Comparison of ENCODE assay signal across 21 cellular contexts in the genomic region with DNA sequence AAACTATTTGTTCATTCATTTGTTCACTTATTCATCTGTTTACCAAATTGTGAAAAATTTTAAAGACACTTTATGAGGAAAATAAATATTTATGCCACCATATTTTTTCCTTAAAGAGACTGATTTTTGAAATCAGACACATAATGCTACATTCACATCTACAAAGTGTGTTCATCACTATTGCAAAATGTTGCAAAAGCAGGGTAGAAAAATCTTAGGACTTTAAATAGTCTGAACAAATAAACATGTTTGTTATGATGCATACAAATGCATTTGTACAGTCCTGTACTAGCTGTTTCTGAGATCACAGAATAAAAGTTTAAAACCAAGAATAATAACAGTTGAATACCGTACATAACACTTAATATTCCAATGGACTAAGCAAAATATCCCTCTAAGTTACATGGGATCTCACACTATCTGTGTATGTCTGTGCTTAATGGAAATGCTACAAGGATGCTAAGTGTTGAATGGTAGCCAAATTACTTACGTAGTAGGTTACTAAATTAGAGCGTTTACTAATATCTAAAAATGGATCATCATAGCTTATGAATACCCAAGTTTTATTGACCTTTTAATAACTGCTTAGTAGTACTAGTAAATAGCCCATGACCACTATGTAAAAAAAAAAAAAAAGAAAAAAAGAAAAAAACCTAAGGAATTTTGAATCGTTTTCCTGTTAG. TPM values are rescaled to one million over a fixed set of nuclear protein-coding genes. Genes with fewer than 3 reads are reported as not detected.
DNase-seq lines count a peak whose midpoint lies in the region; ATAC-seq, FAIRE-seq and TF ChIP-seq lines count a peak whose summit lies in the region.
"Had no signal": no experiment of that assay in that cellular context is flagged by ENCODE, and none has a peak within 500 bp of the region (broad histone marks: within the 10 kb centered on the region; RNA-seq: fewer than 3 reads in every experiment).

No MANE protein-coding gene starts in this region.

- H3K27me3 ChIP-seq in H9 (ENCODE audit: insufficient read depth, low read length) = no peaks in the 10 kb centered on the region
- H3K27me3 ChIP-seq in GM12878 (replicated peaks in 1 of 2; ENCODE audit: control insufficient read depth in 2 of 2, insufficient read depth in 2 of 2, low read length in 1 of 2) = no peaks in the 10 kb centered on the region
- H3K27me3 ChIP-seq in osteoblast (ENCODE audit: insufficient read depth, low read length) = no peaks in the 10 kb centered on the region
- H3K27me3 ChIP-seq in spleen (replicated peaks in 1 of 7) = no peaks in the 10 kb centered on the region

- H3K23ac ChIP-seq in H9 (ENCODE audit: insufficient read length, low read depth, low read length) = no peak overlapping the region

- 0 out of 5 replicates have a peak overlapping the region, but pooled peaks of 1 of the 2 experiments have one; percentile 6 for H3K4me3 Mint-ChIP-seq in H9

- H4K5ac ChIP-seq in H9 (ENCODE audit: insufficient read length, low read depth, low read length) = no peak overlapping the region

- H3K79me2 ChIP-seq in H9 (ENCODE audit: insufficient read depth, low read length) (no peaks in the 10 kb centered on the region; the same call in 1 of the 2 replicates), GM12878 (ENCODE audit: control insufficient read depth, insufficient read depth, low read length) (peaks cover 49% of the 10 kb centered on the region), osteoblast (ENCODE audit: insufficient read depth, low read length) (peaks cover 80% of the 10 kb centered on the region)

- intact Hi-C loops in GM12878 (cut with micrococcal nuclease; ENCODE audit: unreplicated experiment) = no loop called here
- intact Hi-C loops in spleen (cut with DNase I; ENCODE audit: low total_unique reads) = no loop called here

- peaks cover 0 to 5% of the 10 kb centered on the region in 2 experiments; a peak in 1 of 4 replicates for H3K4me1 Mint-ChIP-seq in H9

- H3K9me3 Mint-ChIP-seq in H9 = no peaks in the 10 kb centered on the region

- H2BK120ac ChIP-seq in H9 (ENCODE audit: low read depth, low read length, poor library complexity, severe bottlenecking) = no peak overlapping the region

- H3K9ac ChIP-seq in H9 (ENCODE audit: extremely low read depth, insufficient read length, low read length) = peak overlapping the region; percentile 31
- no peak overlapping the region for H3K9ac ChIP-seq in GM12878 (ENCODE audit: control insufficient read depth, insufficient read depth, low read length)
- H3K9ac ChIP-seq: SK-N-SH had no signal

- CTCF ChIA-PET in GM12878 (lab: Yijun Ruan, JAX) = interaction anchor here (1.0 to 2.0 kb wide), 3 partner anchors 15 to 107 kb away, joined by 3 to 9 read pairs (median 6); no protein-coding TSS in a partner anchor

- H3K4me2 ChIP-seq in H9 (ENCODE audit: insufficient read depth, insufficient read length, low read length) (no peak overlapping the region), GM12878 (ENCODE audit: control insufficient read depth, insufficient read depth) (no peak overlapping the region), osteoblast (ENCODE audit: insufficient read depth, low read length) (no peak overlapping the region)
- H3K4me2 ChIP-seq: SK-N-SH had no signal

- RAD21 ChIA-PET in GM12878 (lab: Charles Lee; ENCODE audit: unreplicated experiment) = interaction anchor here (1.1 kb wide), 1 partner anchor 104 kb away, joined by 5 read pairs; no protein-coding TSS in a partner anchor

- peaks cover 0 to 7% of the 10 kb centered on the region in 2 experiments for H3K36me3 ChIP-seq in GM12878 (ENCODE audit: control insufficient read depth in 2 of 2, insufficient read depth in 2 of 2, low read length in 1 of 2)
- no peaks in the 10 kb centered on the region for H3K36me3 ChIP-seq in osteoblast (ENCODE audit: insufficient read depth, low read length)
- peaks cover 0 to 30% (median 14%) of the 10 kb centered on the region in 6 donors for H3K36me3 ChIP-seq in spleen

- H3K27me3 Mint-ChIP-seq in H9 (ENCODE audit: low read depth) = no peaks in the 10 kb centered on the region

- no peak overlapping the region for H2AFZ ChIP-seq in H9 (ENCODE audit: low read length)
- H2AFZ ChIP-seq in GM12878 (ENCODE audit: control insufficient read depth, low read depth, low read length) = no peak overlapping the region
- H2AFZ ChIP-seq in osteoblast (ENCODE audit: low read length) = no peak overlapping the region

- H2BK5ac ChIP-seq in H9 (ENCODE audit: insufficient read length, low read length) = no peak overlapping the region

- peak; percentile 40 for ATAC-seq in GM12878
- ATAC-seq in GM18520 (IDR thresholded peaks at IDR 0.05; ENCODE audit: unreplicated experiment) = no peak

- DNase-seq in AG10803 (ENCODE audit: low read depth) (peak; percentile 5), H9 (no peak), GM12878 (ENCODE audit: low read depth, low spot score) (no peak), osteoblast (ENCODE audit: insufficient read length, low spot score, missing footprints) (peak; percentile 21), GM19238 (ENCODE audit: insufficient read length, low spot score) (no peak), kidney tubule cell (ENCODE audit: low spot score) (no peak), spleen (no peak)
- DNase-seq: C1 segment of cervical spinal cord; Caco-2; DMS53; GOT3; KG1; NCI-H1092 treated with DMSO at 0.1 percent for 48 hours; NCI-H1694; NCI-H2107; NCI-H226; NCI-H526; NK-92 treated with Interleukin-12 subunit alpha and Interleukin-12 subunit beta, amount 100 ng/mL, for 24 hours; SK-N-SH had no signal

- H3K9me3 ChIP-seq in H9 (ENCODE audit: control insufficient read depth, low read depth, low read length) = no peaks in the 10 kb centered on the region
- H3K9me3 ChIP-seq in GM12878 (replicated peaks; ENCODE audit: control insufficient read depth, insufficient read depth, low read length) = no peaks in the 10 kb centered on the region; the same call in 2 of the 3 replicates
- H3K9me3 ChIP-seq in osteoblast (ENCODE audit: low read depth, low read length) = no peaks in the 10 kb centered on the region
- peaks cover 0 to 9% (median 3%) of the 10 kb centered on the region in 8 donors for H3K9me3 ChIP-seq in spleen
- H3K9me3 ChIP-seq: Caco-2, SK-N-SH had no signal

- WGBS in H9 (ENCODE audit: extremely low coverage, insufficient read length, low lambda C conversion rate) = no CpG with 5 or more reads among the region's 4 CpGs
- 99% methylated on average over 4 of the region's 4 CpGs for WGBS in GM12878 (ENCODE audit: insufficient coverage, insufficient replicate concordance, low lambda C conversion rate, missing lambda C conversion rate)
- WGBS in spleen, 5 donors = 90 to 94% (median 92%) methylated on average over 4 of the region's 4 CpGs

- no peak overlapping the region for H4K8ac ChIP-seq in H9 (replicated peaks; ENCODE audit: insufficient read length, low read depth, low read length)

- no peak overlapping the region for H2BK12ac ChIP-seq in H9 (ENCODE audit: insufficient read length, low read depth, low read length)

- no peak for TF ChIP-seq EP300 in GM12878 (IDR thresholded peaks at IDR 0.05; ENCODE audit: borderline replicate concordance in 1 of 2, control insufficient read depth in 1 of 2, low read depth in 2 of 2, low read length in 2 of 2)

- H3T11ph ChIP-seq in H9 (ENCODE audit: low read length) = no peak overlapping the region

- POLR2A ChIA-PET in GM12878 (lab: Charles Lee) = interaction anchor here (1.0 kb wide), 1 partner anchor 23 kb away, joined by 3 read pairs; no protein-coding TSS in a partner anchor

- H3K23me2 ChIP-seq in H9 (ENCODE audit: insufficient read length, low read depth, low read length, poor library complexity, severe bottlenecking) = no peaks in the 10 kb centered on the region

- no peak overlapping the region for H3K18ac ChIP-seq in H9 (ENCODE audit: insufficient read length, low read depth, low read length)

- no peak overlapping the region for H2AK5ac ChIP-seq in H9 (ENCODE audit: insufficient read length, low read length)

- H3K4ac ChIP-seq in H9 (ENCODE audit: low read depth, low read length) = no peak overlapping the region

- in situ Hi-C loops in GM12878 (cut with MboI) = no loop called here

- H2BK20ac ChIP-seq in H9 (ENCODE audit: low read depth, low read length, poor library complexity, severe bottlenecking) = no peak overlapping the region

- no peak overlapping the region for H3K56ac ChIP-seq in H9 (ENCODE audit: insufficient read length, low read depth, low read length)

- TF ChIP-seq POLR2A in GM12878 (IDR thresholded peaks at IDR 0.05; ENCODE audit: low read depth, low read length) (no peak), spleen (IDR thresholded peaks at IDR 0.05) (no peak)

- SMC1A ChIA-PET in GM12878 (lab: Charles Lee; ENCODE audit: uncharacterized antibody, unreplicated experiment) = interaction anchor here (0.7 to 1.1 kb wide), 4 partner anchors 9 to 19 kb away, joined by 3 to 4 read pairs (median 3); no protein-coding TSS in a partner anchor

- no peaks in the 10 kb centered on the region for H3K79me1 ChIP-seq in H9 (ENCODE audit: insufficient read depth, low read depth, low read length, poor library complexity, severe bottlenecking)

- no peak overlapping the region for H3K14ac ChIP-seq in H9 (ENCODE audit: insufficient read depth, low read length)

- TF ChIP-seq CTCF in AG10803 (conservative IDR thresholded peaks at IDR 0.05; ENCODE audit: low read length) (no peak), H9 (conservative IDR thresholded peaks at IDR 0.05) (no peak), GM12878 (IDR thresholded peaks at IDR 0.05 in 2 of 3, conservative IDR thresholded peaks at IDR 0.05 in 1 of 3; ENCODE audit: control insufficient read depth in 2 of 3, extremely low read depth in 1 of 3, insufficient read depth in 1 of 3, low read depth in 3 of 3, low read length in 3 of 3) (no peak), osteoblast (IDR thresholded peaks at IDR 0.05; ENCODE audit: extremely low read depth, low read depth, low read length) (no peak), spleen (IDR thresholded peaks at IDR 0.05 in 8 of 11, conservative IDR thresholded peaks at IDR 0.05 in 3 of 11) (no peak)

- no peak overlapping the region for H3K27ac ChIP-seq in H9 (ENCODE audit: insufficient read length, low read depth, low read length)
- no peak overlapping the region for H3K27ac ChIP-seq in GM12878 (ENCODE audit: control insufficient read depth, insufficient read depth)
- no peak overlapping the region for H3K27ac ChIP-seq in osteoblast (ENCODE audit: low read depth, low read length)
- no peak overlapping the region for H3K27ac ChIP-seq in spleen

- H3K4me1 ChIP-seq in H9 (ENCODE audit: insufficient read depth, low read length) (no peaks in the 10 kb centered on the region), GM12878 (ENCODE audit: control insufficient read depth, insufficient read depth, low read length) (no peaks in the 10 kb centered on the region), osteoblast (ENCODE audit: insufficient read depth, low read length) (peaks cover 11% of the 10 kb centered on the region), spleen (peaks cover 15 to 65% (median 35%) of the 10 kb centered on the region in 6 donors)
- H3K4me1 ChIP-seq: Caco-2 had no signal

- BruUV-seq in GM12878 (replicated peaks; lab: Mats Ljungman, UMichigan) = no TSS peak

- no peak overlapping the region for H3K4me3 ChIP-seq in AG10803 (ENCODE audit: low read length)
- no peak overlapping the region for H3K4me3 ChIP-seq in GM12878
- no peak overlapping the region for H3K4me3 ChIP-seq in osteoblast (ENCODE audit: insufficient read depth, low read length)
- no peak overlapping the region for H3K4me3 ChIP-seq in spleen

- peaks cover 7 to 17% (median 8%) of the 10 kb centered on the region in 3 experiments; a peak in 6 of 7 replicates for H3K36me3 Mint-ChIP-seq in H9 (ENCODE audit: insufficient read depth in 1 of 3, low read depth in 3 of 3)

- no peak for FAIRE-seq in GM12878 (lab: Jason Lieb, UNC)
- FAIRE-seq: GM12891 had no signal

- no peak overlapping the region for H3K27ac Mint-ChIP-seq in H9

- no peak for TF ChIP-seq RAD21 in GM12878 (IDR thresholded peaks at IDR 0.05; ENCODE audit: insufficient read depth, low read depth, low read length)

- H4K91ac ChIP-seq in H9 (ENCODE audit: insufficient read length, low read depth, low read length) = no peak overlapping the region

- H4K20me1 ChIP-seq in H9 (ENCODE audit: control insufficient read depth, insufficient read depth, insufficient read length) (no peaks in the 10 kb centered on the region), GM12878 (ENCODE audit: control insufficient read depth, insufficient read depth) (no peaks in the 10 kb centered on the region), osteoblast (ENCODE audit: insufficient read depth, low read length) (peaks cover 14% of the 10 kb centered on the region)

- no peak overlapping the region for H2BK15ac ChIP-seq in H9 (ENCODE audit: low read depth, low read length)

RNA-seq across cellular contexts. Expression of a gene that starts 25.1 kb away (rescaled TPM):
- total RNA-seq in H9 (2021) (28.8 and 30.0 TPM in 2 replicates), GM12878 (2014; rRNA removed) (52.9 and 64.5 TPM in 2 replicates), GM12878 (2014; rRNA removed; fragmentation: Illumina TruSeq; extraction: Trizol) (62.0 and 62.6 TPM in 2 replicates), GM12878 (2021) (66.9 and 67.3 TPM in 2 replicates), osteoblast (71.3 and 76.0 TPM in 2 replicates), spleen (100 to 1,000 TPM in 4 of 7 donors, 10 to 100 TPM in 3; 82.7 to 165 (median 101) TPM)
- 180 and 186 TPM in 2 replicates for total RNA-seq in GM12878 (2013; cell fraction: nucleolus; rRNA removed)
- 14.5 TPM for polyA plus RNA-seq in GM12878 (2011; ENCODE audit: low read depth)
- polyA plus RNA-seq in GM12878 (2011; rRNA removed) (48.3 and 74.3 TPM in 2 replicates), GM12878 (2014; fragmentation: Illumina TruSeq; extraction: Trizol) (40.1 and 57.8 TPM in 2 replicates), GM12878 (2014; fragmentation: Nextera tagmentation; extraction: Ambion mirVana) (10 to 100 TPM; 10.3 to 11.3 TPM), GM12878 (2014; rRNA removed) (22.5 and 28.3 TPM in 2 replicates), GM12878 (2016; fragmentation: Nextera tagmentation; extraction: Ambion mirVana) (10 to 100 TPM; 32.1 to 33.3 TPM), spleen (1 to 10 TPM; 7.2 to 9.0 (median 9.0) TPM)
- polyA plus RNA-seq in GM12878 (2011; cell fraction: cytosol; rRNA removed) = 16.3 and 22.7 TPM in 2 replicates
- polyA plus RNA-seq in GM12878 (2011; cell fraction: nucleus; rRNA removed) = 40.9 and 42.4 TPM in 2 replicates
- 20.9 and 24.9 TPM in 2 replicates for polyA plus RNA-seq in GM12878 (2012)
- polyA minus RNA-seq in GM12878 (2011; rRNA and poly(A)+ RNA removed) = 59.8 and 70.8 TPM in 2 replicates
- 37.1 and 41.0 TPM in 2 replicates for polyA minus RNA-seq in GM12878 (2011; cell fraction: cytosol; rRNA and poly(A)+ RNA removed)
- polyA minus RNA-seq in GM12878 (2011; cell fraction: nucleus; rRNA and poly(A)+ RNA removed) = 44.2 and 67.9 TPM in 2 replicates

Comparison
In these comparisons a context has a peak if more than half of its experiments do, and no peak if none do; other contexts are left out.
1. DNase-seq: peak in AG10803 (single experiment) and osteoblast (single experiment); none in H9 (single experiment), GM12878 (single experiment), GM19238 (single experiment), kidney tubule cell (single experiment) and spleen (single experiment).